Comparison of ENCODE assay signal across 21 cellular contexts in the genomic region with DNA sequence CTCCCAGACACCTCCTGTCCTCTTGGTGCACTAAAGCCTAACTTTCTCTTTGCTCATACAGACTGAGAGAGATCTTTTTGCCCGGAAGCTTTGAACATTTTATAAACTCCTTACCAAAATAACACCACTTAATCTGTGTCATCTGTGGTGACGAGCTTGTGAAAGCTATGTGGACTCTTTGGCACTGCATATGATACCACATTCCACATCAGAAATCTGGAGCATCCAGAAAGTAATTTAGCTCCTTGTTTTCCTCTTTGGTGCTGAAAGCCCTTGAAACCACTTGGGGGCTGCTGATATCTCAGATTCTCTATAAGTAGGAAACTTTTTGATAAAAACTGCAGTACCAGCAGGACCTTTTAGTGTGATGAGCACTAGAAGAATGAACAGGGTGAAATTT.
DNase-seq lines count a peak whose midpoint lies in the region; TF ChIP-seq lines count a peak whose summit lies in the region.
"Had no signal": no experiment of that assay in that cellular context is flagged by ENCODE, and none has a peak within 500 bp of the region (broad histone marks: within the 10 kb centered on the region; RNA-seq: fewer than 3 reads in every experiment).

No MANE protein-coding gene starts in this region.

- peak overlapping the region; percentile 3 for H3K27ac Mint-ChIP-seq in Calu3 (ENCODE audit: unreplicated experiment)
- H3K27ac Mint-ChIP-seq: activated naive CD4-positive, alpha-beta T cell treated with anti-CD3 and anti-CD28 coated beads, Interleukin-2, amount 10 ng/mL, durations not matched to agents 7 days and 5 days had no signal

- no peak overlapping the region for H3K9ac ChIP-seq in trophoblast cell (ENCODE audit: low read length)

- intact Hi-C loops in Calu3 (cut with micrococcal nuclease; ENCODE audit: unreplicated experiment), result no loop called here
- intact Hi-C loops in breast epithelium (cut with DNase I; ENCODE audit: low total_unique reads), result no loop called here

- DNase-seq in Calu3 (no peak), M059J (ENCODE audit: low read depth) (peak; percentile 57), fibroblast of mammary gland (ENCODE audit: low read depth) (peak; percentile 18), trophoblast cell (peak; percentile 2 to 81), NCI-H1092 treated with DMSO at 0.1 percent for 48 hours (lab: John Stamatoyannopoulos, UW) (no peak), LoVo (ENCODE audit: low spot score) (no peak), ureter (ENCODE audit: low spot score) (no peak), breast epithelium (ENCODE audit: low spot score in 2 of 2) (no peak)
- DNase-seq: activated CD4-positive, CD25-positive, alpha-beta regulatory T cell treated with anti-CD3 and anti-CD28 coated beads, Interleukin-2, amount 50 U/mL, for 72 hours; activated naive CD4-positive, alpha-beta T cell treated with anti-CD3 and anti-CD28 coated beads, Interleukin-2, amount 10 ng/mL, durations not matched to agents 7 days and 5 days; activated T-cell treated with anti-CD3 and anti-CD28 coated beads, Interleukin-2, amount 50 U/mL, for 4 hours; colonic mucosa; DND-41; left ventricle myocardium superior; NCI-H1417 treated with DMSO at 0.1 percent for 48 hours; NCI-H2171 treated with DMSO at 0.1 percent for 48 hours; NCI-H526 had no signal

- no peak overlapping the region for H2BK5ac ChIP-seq in trophoblast cell (ENCODE audit: low read depth, low read length, poor library complexity)

- no peak overlapping the region for H3K4me2 ChIP-seq in trophoblast cell (ENCODE audit: low read length)
- H3K4me2 ChIP-seq: hepatocyte had no signal

- H3K9me3 ChIP-seq in trophoblast cell (ENCODE audit: insufficient read depth, low read depth, low read length) (peaks cover 6% of the 10 kb centered on the region), breast epithelium (peaks cover 6 to 8% of the 10 kb centered on the region in 2 donors)
- H3K9me3 ChIP-seq: ascending aorta, colonic mucosa, suprapubic skin had no signal

- no peak overlapping the region for H3K14ac ChIP-seq in trophoblast cell (ENCODE audit: low read length)

- WGBS in trophoblast cell (ENCODE audit: extremely low coverage, insufficient coverage, insufficient read length), result no CpG with 5 or more reads among the region's 2 CpGs

- TF ChIP-seq POLR2A in breast epithelium (IDR thresholded peaks at IDR 0.05), result no peak

- H2BK120ac ChIP-seq in trophoblast cell (ENCODE audit: insufficient read depth, low read length, poor library complexity), result no peak overlapping the region

- no peak overlapping the region for H4K91ac ChIP-seq in trophoblast cell (ENCODE audit: low read depth, low read length)

- H3K36me3 Mint-ChIP-seq in Calu3 (ENCODE audit: insufficient read depth, unreplicated experiment), result peaks cover 5% of the 10 kb centered on the region
- H3K36me3 Mint-ChIP-seq: activated naive CD4-positive, alpha-beta T cell treated with anti-CD3 and anti-CD28 coated beads, Interleukin-2, amount 10 ng/mL, durations not matched to agents 7 days and 5 days had no signal

- H3K27me3 Mint-ChIP-seq in Calu3 (ENCODE audit: unreplicated experiment), result no peaks in the 10 kb centered on the region
- H3K27me3 Mint-ChIP-seq: activated naive CD4-positive, alpha-beta T cell treated with anti-CD3 and anti-CD28 coated beads, Interleukin-2, amount 10 ng/mL, durations not matched to agents 7 days and 5 days had no signal

- H2AFZ ChIP-seq in trophoblast cell (ENCODE audit: insufficient read depth, low read length, poor library complexity), result no peak overlapping the region
- H2AFZ ChIP-seq: hepatocyte had no signal

- no peak overlapping the region for H3K23ac ChIP-seq in trophoblast cell (ENCODE audit: low read length)

- no peak for TF ChIP-seq CTCF in Calu3 (IDR thresholded peaks at IDR 0.05; ENCODE audit: unreplicated experiment)
- no peak for TF ChIP-seq CTCF in fibroblast of mammary gland (conservative IDR thresholded peaks at IDR 0.05; ENCODE audit: control insufficient read depth, insufficient read depth, low read depth, low read length)
- no peak for TF ChIP-seq CTCF in breast epithelium (IDR thresholded peaks at IDR 0.05)

- peaks cover 24% of the 10 kb centered on the region for H3K4me1 Mint-ChIP-seq in Calu3 (ENCODE audit: low read depth, unreplicated experiment)
- H3K4me1 Mint-ChIP-seq: activated naive CD4-positive, alpha-beta T cell treated with anti-CD3 and anti-CD28 coated beads, Interleukin-2, amount 10 ng/mL, durations not matched to agents 7 days and 5 days had no signal

- H3K4me1 ChIP-seq in trophoblast cell (ENCODE audit: control insufficient read depth in 1 of 2, insufficient read depth in 2 of 2, low read length in 2 of 2) (no peaks in the 10 kb centered on the region), breast epithelium (no peaks in the 10 kb centered on the region)
- H3K4me1 ChIP-seq: colonic mucosa, suprapubic skin had no signal

- no peaks in the 10 kb centered on the region for H3K79me2 ChIP-seq in trophoblast cell (ENCODE audit: control insufficient read depth, insufficient read depth, low read length, poor library complexity)

- no peak overlapping the region for H4K12ac ChIP-seq in trophoblast cell (ENCODE audit: low read depth, low read length)

- H3K4me3 Mint-ChIP-seq in Calu3 (ENCODE audit: low read depth, unreplicated experiment), result no peak overlapping the region
- H3K4me3 Mint-ChIP-seq: activated naive CD4-positive, alpha-beta T cell treated with anti-CD3 and anti-CD28 coated beads, Interleukin-2, amount 10 ng/mL, durations not matched to agents 7 days and 5 days; activated T-cell treated with anti-CD3 and anti-CD28 coated beads, Interleukin-2, amount 50 U/mL, for 4 hours had no signal

- H3K79me1 ChIP-seq in trophoblast cell (ENCODE audit: low read length), result no peaks in the 10 kb centered on the region

- no TSS peak for BruUV-seq in Calu3 (replicated peaks; lab: Mats Ljungman, UMichigan)

- no peak overlapping the region for H2AK5ac ChIP-seq in trophoblast cell (ENCODE audit: low read length)

- H3K9me3 Mint-ChIP-seq in Calu3 (ENCODE audit: low read depth, unreplicated experiment), result peaks cover 8% of the 10 kb centered on the region

- no peak overlapping the region for H4K8ac ChIP-seq in trophoblast cell (ENCODE audit: low read depth, low read length)

- peaks cover 2 to 5% of the 10 kb centered on the region in 2 experiments for H3K36me3 ChIP-seq in trophoblast cell (ENCODE audit: control insufficient read depth in 1 of 2, insufficient read depth in 2 of 2, low read length in 2 of 2)
- H3K36me3 ChIP-seq in breast epithelium, result no peaks in the 10 kb centered on the region
- H3K36me3 ChIP-seq: ascending aorta, colonic mucosa, neutrophil, suprapubic skin had no signal

- CTCF ChIA-PET in Calu3 (lab: Charles Lee), result no interaction called here

- H3K18ac ChIP-seq in trophoblast cell (ENCODE audit: low read length), result no peak overlapping the region

- no peak overlapping the region for H2BK12ac ChIP-seq in trophoblast cell (ENCODE audit: low read length)

- H3K27me3 ChIP-seq in trophoblast cell (ENCODE audit: insufficient read depth, low read length) (no peaks in the 10 kb centered on the region), breast epithelium (no peaks in the 10 kb centered on the region)
- H3K27me3 ChIP-seq: ascending aorta, colonic mucosa, hepatocyte, neutrophil, suprapubic skin had no signal

- H3K27ac ChIP-seq in trophoblast cell (ENCODE audit: low read depth, low read length), result no peak overlapping the region
- no peak overlapping the region for H3K27ac ChIP-seq in breast epithelium
- H3K27ac ChIP-seq: ascending aorta, colonic mucosa, hepatocyte, neutrophil, suprapubic skin had no signal

- no peak overlapping the region for H3K4me3 ChIP-seq in fibroblast of mammary gland (ENCODE audit: control insufficient read depth, low read depth, low read length)
- no peak overlapping the region for H3K4me3 ChIP-seq in trophoblast cell (ENCODE audit: low read depth, low read length)
- no peak overlapping the region for H3K4me3 ChIP-seq in breast epithelium
- H3K4me3 ChIP-seq: ascending aorta, colonic mucosa, hepatocyte, suprapubic skin had no signal

- no peak overlapping the region for H3K4ac ChIP-seq in trophoblast cell (ENCODE audit: low read depth, low read length)

Comparison
In these comparisons a context has a peak if more than half of its experiments do, and no peak if none do; other contexts are left out.
1. DNase-seq: peak in M059J (single experiment), fibroblast of mammary gland (single experiment) and trophoblast cell (2 of 2); none in Calu3 (single experiment), NCI-H1092 treated with DMSO at 0.1 percent for 48 hours (single experiment), LoVo (single experiment), ureter (single experiment) and breast epithelium (0 of 2).